Comparison of ENCODE assay signal across 15 cellular contexts in genomic region chr9:137174722-137175293, GRCh38. TPM values are rescaled to one million over a fixed set of nuclear protein-coding genes. Genes with fewer than 3 reads are reported as not detected.
A peak's percentile ranks its signal among the peaks of the same experiment; 100 is the strongest.
DNase-seq lines count a peak whose midpoint lies in the region; ATAC-seq and TF ChIP-seq lines count a peak whose summit lies in the region.
"Had no signal": no experiment of that assay in that cellular context is flagged by ENCODE, and none has a peak within 500 bp of the region (broad histone marks: within the 10 kb centered on the region; RNA-seq: fewer than 3 reads in every experiment).

No MANE protein-coding gene starts in this region.

- dilution Hi-C loops in IMR-90 (cut with HindIII; ENCODE audit: low sequenced_read_pairs, unreplicated experiment), result no loop called here

- no peak overlapping the region for H2BK120ac ChIP-seq in IMR-90 (ENCODE audit: low read depth, low read length)

- no peak overlapping the region for H2BK5ac ChIP-seq in IMR-90 (ENCODE audit: low read depth, low read length, poor library complexity, severe bottlenecking)

- POLR2A ChIA-PET in IMR-90 (lab: Charles Lee; ENCODE audit: unreplicated experiment), result no interaction called here

- no peak for TF ChIP-seq POLR2A in IMR-90 (IDR thresholded peaks at IDR 0.05; ENCODE audit: low read depth, low read length)

- H2BK15ac ChIP-seq in IMR-90 (ENCODE audit: low read depth, low read length), result no peak overlapping the region

- H2AFZ ChIP-seq in IMR-90 (replicated peaks; ENCODE audit: low read length, poor library complexity), result no peak overlapping the region

- H3K9ac ChIP-seq in IMR-90 (ENCODE audit: low read depth, low read length), result no peak overlapping the region

- no peak overlapping the region for H3K18ac ChIP-seq in IMR-90 (ENCODE audit: low read depth, low read length)

- TF ChIP-seq RAD21 in IMR-90 (IDR thresholded peaks at IDR 0.05; ENCODE audit: low read length), result no peak

- H3K27ac ChIP-seq in IMR-90 (ENCODE audit: insufficient read depth, low read length), result no peak overlapping the region

- H3K14ac ChIP-seq in IMR-90 (replicated peaks; ENCODE audit: low read depth, low read length), result no peak overlapping the region

- in situ Hi-C loops in IMR-90 (cut with MboI; ENCODE audit: low sequenced_read_pairs), result no loop called here

- no peak for TF ChIP-seq CTCF in IMR-90 (conservative IDR thresholded peaks at IDR 0.05; ENCODE audit: low read depth, low read length)

- peaks cover 3% of the 10 kb centered on the region for H3K36me3 Mint-ChIP-seq in activated T-cell treated with anti-CD3 and anti-CD28 coated beads, Interleukin-2, amount 50 U/mL, for 4 hours (ENCODE audit: insufficient read depth)

- no peaks in the 10 kb centered on the region; the same call in 1 of the 2 replicates for H3K4me1 ChIP-seq in IMR-90 (ENCODE audit: control insufficient read depth, insufficient read depth, low read length)

- no peaks in the 10 kb centered on the region; the same call in 1 of the 2 replicates for H4K20me1 ChIP-seq in IMR-90 (ENCODE audit: insufficient read depth, low read length)

- H3K23ac ChIP-seq in IMR-90 (ENCODE audit: low read depth, low read length), result no peak overlapping the region

- peaks cover 16% of the 10 kb centered on the region for H3K27me3 Mint-ChIP-seq in activated T-cell treated with anti-CD3 and anti-CD28 coated beads, Interleukin-2, amount 50 U/mL, for 4 hours (ENCODE audit: low read depth)

- H3K4ac ChIP-seq in IMR-90 (ENCODE audit: low read depth, low read length), result no peak overlapping the region

- H3K4me1 Mint-ChIP-seq in activated T-cell treated with anti-CD3 and anti-CD28 coated beads, Interleukin-2, amount 50 U/mL, for 4 hours (ENCODE audit: low read depth), result no peaks in the 10 kb centered on the region

- peaks cover 20% of the 10 kb centered on the region for H3K36me3 ChIP-seq in IMR-90 (ENCODE audit: control insufficient read depth, insufficient read depth, low read length)

- BruUV-seq in IMR-90 (replicated peaks; lab: Mats Ljungman, UMichigan), result no TSS peak

- peaks cover 25% of the 10 kb centered on the region; the same call in 1 of the 2 replicates for H3K27me3 ChIP-seq in IMR-90 (ENCODE audit: control insufficient read depth, insufficient read depth, low read length)

- H4K5ac ChIP-seq in IMR-90 (ENCODE audit: low read depth, low read length), result no peak overlapping the region

- no peak overlapping the region for H2AK5ac ChIP-seq in IMR-90 (ENCODE audit: low read depth, low read length)

- no peaks in the 10 kb centered on the region for H3K9me3 ChIP-seq in IMR-90 (ENCODE audit: control insufficient read depth, insufficient read depth, low read length)

- no peaks in the 10 kb centered on the region for H3K9me3 Mint-ChIP-seq in activated T-cell treated with anti-CD3 and anti-CD28 coated beads, Interleukin-2, amount 50 U/mL, for 4 hours

- 0 out of 2 replicates have a peak, but pooled peaks cover 2% of the 10 kb centered on the region for H3K9me1 ChIP-seq in IMR-90 (ENCODE audit: insufficient read depth, low read length)

- H3K4me3 Mint-ChIP-seq in activated T-cell treated with anti-CD3 and anti-CD28 coated beads, Interleukin-2, amount 50 U/mL, for 4 hours, result no peak overlapping the region

- intact Hi-C loops in IMR-90 (cut with micrococcal nuclease), result no loop called here

- no peak overlapping the region for H3K4me2 ChIP-seq in IMR-90 (ENCODE audit: low read depth, low read length)

- no peak overlapping the region for H3K56ac ChIP-seq in IMR-90 (ENCODE audit: extremely low read depth, insufficient read depth, low read length)

- no peak overlapping the region for H4K8ac ChIP-seq in IMR-90 (ENCODE audit: low read depth in 2 of 2, low read length in 2 of 2)

- CTCF ChIA-PET in IMR-90 (lab: Yijun Ruan, JAX), result no interaction called here

- peak overlapping the region; percentile 72 for H2AK9ac ChIP-seq in IMR-90 (replicated peaks; ENCODE audit: low read depth, low read length, poor library complexity)

- H3K79me1 ChIP-seq in IMR-90 (ENCODE audit: low read depth in 1 of 2, low read length in 2 of 2), result no peaks in the 10 kb centered on the region

- H2BK20ac ChIP-seq in IMR-90 (ENCODE audit: low read depth, low read length), result no peak overlapping the region

- peak in 1 of 2 donors; percentile 24 for ATAC-seq in activated T-cell treated with anti-CD3 and anti-CD28 coated beads, Interleukin-2, amount 50 U/mL, for 4 hours
- no peak for ATAC-seq in IMR-90 (ENCODE audit: low read depth)
- no peak for ATAC-seq in GM19455 (IDR thresholded peaks at IDR 0.05; ENCODE audit: unreplicated experiment)
- ATAC-seq: HepG2 had no signal

- no peak overlapping the region for H4K91ac ChIP-seq in IMR-90 (ENCODE audit: insufficient read depth, low read depth, low read length)

- 69% methylated on average over 18 of the region's 34 CpGs; no CpG with 5 or more reads in 1 of the 2 experiments for WGBS in IMR-90 (ENCODE audit: extremely low coverage in 2 of 2, insufficient read length in 1 of 2), 2 experiments

- DNase-seq in activated T-cell treated with anti-CD3 and anti-CD28 coated beads, Interleukin-2, amount 50 U/mL, for 4 hours, result peak; percentile 18
- DNase-seq in activated T-cell treated with anti-CD3 and anti-CD28 coated beads, Interleukin-2, amount 50 U/mL, for 1 hour, result no peak
- no peak for DNase-seq in IMR-90
- peak; percentile 76 for DNase-seq in cerebellum (ENCODE audit: low spot score)
- DNase-seq in stimulated activated naive CD4-positive, alpha-beta T cell treated with Interleukin-2 at 50 U/mL for 16 hours (lab: John Stamatoyannopoulos, UW), result peak; percentile 4
- no peak for DNase-seq in pons (ENCODE audit: low spot score)
- no peak for DNase-seq in NCI-H2227 treated with DMSO at 0.1 percent for 48 hours (lab: John Stamatoyannopoulos, UW)
- DNase-seq: effector CD4-positive, alpha-beta T cell; NCI-H1048; NCI-H524 treated with DMSO at 0.1 percent for 48 hours; T1000 had no signal

- H3K4me3 ChIP-seq in IMR-90 (ENCODE audit: insufficient read depth, low read depth, low read length), result no peak overlapping the region

TF ChIP-seq in IMR-90, 13 proteins besides CTCF, POLR2A, EP300 and RAD21:
- no peak for TF ChIP-seq MAZ (IDR thresholded peaks at IDR 0.05; ENCODE audit: borderline replicate concordance, low read depth, low read length)
- no peak for TF ChIP-seq FOS (IDR thresholded peaks at IDR 0.05; ENCODE audit: low read depth, low read length)
- TF ChIP-seq RCOR1 (IDR thresholded peaks at IDR 0.05; ENCODE audit: insufficient replicate concordance, low read length), result no peak
- no peak for TF ChIP-seq MXI1 (IDR thresholded peaks at IDR 0.05; ENCODE audit: borderline replicate concordance, low read depth, low read length)
- no peak for TF ChIP-seq MAFK (IDR thresholded peaks at IDR 0.05; ENCODE audit: low read depth, low read length)
- TF ChIP-seq BHLHE40 (IDR thresholded peaks at IDR 0.05; ENCODE audit: low read depth, low read length), result no peak

RNA-seq across cellular contexts. Expression of gene TMEM210, which starts 3.0 kb away (rescaled TPM):
- not detected for total RNA-seq in activated T-cell treated with anti-CD3 and anti-CD28 coated beads, Interleukin-2, amount 50 U/mL, for 4 hours
- total RNA-seq in IMR-90 (2012; rRNA removed), result not detected in 2 replicates
- not detected in 2 replicates for polyA plus RNA-seq in IMR-90 (2012; rRNA removed)
- polyA plus RNA-seq in IMR-90 (2012; cell fraction: cytosol; rRNA removed), result not detected in 2 replicates
- polyA plus RNA-seq in IMR-90 (2012; cell fraction: nucleus; rRNA removed; ENCODE audit: low replicate concordance), result not detected in 2 replicates
- total RNA-seq in cerebellum, result not detected
- total RNA-seq: HepG2, mesenteric fat pad, Right ventricle myocardium inferior had no signal
- polyA plus RNA-seq: HepG2 had no signal

RNA-seq across cellular contexts. Expression of gene LRRC26, which starts 5.0 kb away (rescaled TPM):
- total RNA-seq in activated T-cell treated with anti-CD3 and anti-CD28 coated beads, Interleukin-2, amount 50 U/mL, for 4 hours, result under 1 TPM in 1 of 3 donors, not detected in 2; 0.18 TPM
- not detected in 2 replicates for total RNA-seq in IMR-90 (2012; rRNA removed)
- not detected in 2 replicates for polyA plus RNA-seq in IMR-90 (2012; rRNA removed)
- not detected in 2 replicates for polyA plus RNA-seq in IMR-90 (2012; cell fraction: cytosol; rRNA removed)
- polyA plus RNA-seq in IMR-90 (2012; cell fraction: nucleus; rRNA removed; ENCODE audit: low replicate concordance), result not detected in 2 replicates
- 0.91 TPM for total RNA-seq in cerebellum
- total RNA-seq: HepG2, mesenteric fat pad, Right ventricle myocardium inferior had no signal
- polyA plus RNA-seq: HepG2 had no signal

RNA-seq across cellular contexts. Expression of gene ANAPC2, which starts 13.6 kb away (rescaled TPM):
- total RNA-seq in activated T-cell treated with anti-CD3 and anti-CD28 coated beads, Interleukin-2, amount 50 U/mL, for 4 hours, result 10 to 100 TPM; 71.9 to 86.3 (median 73.3) TPM
- total RNA-seq in IMR-90 (2012; rRNA removed) (9.3 and 9.4 TPM in 2 replicates), cerebellum (22.0 TPM)
- 29.5 and 34.3 TPM in 2 replicates for polyA plus RNA-seq in IMR-90 (2012; rRNA removed)
- 18.0 and 23.4 TPM in 2 replicates for polyA plus RNA-seq in IMR-90 (2012; cell fraction: cytosol; rRNA removed)
- 171 and 370 TPM in 2 replicates for polyA plus RNA-seq in IMR-90 (2012; cell fraction: nucleus; rRNA removed; ENCODE audit: low replicate concordance)

RNA-seq across cellular contexts. Expression of gene SSNA1, which starts 13.7 kb away (rescaled TPM):
- 100 to 1,000 TPM; 144 to 156 (median 150) TPM for total RNA-seq in activated T-cell treated with anti-CD3 and anti-CD28 coated beads, Interleukin-2, amount 50 U/mL, for 4 hours
- total RNA-seq in IMR-90 (2012; rRNA removed) (55.7 and 63.9 TPM in 2 replicates), cerebellum (16.4 TPM)
- 86.7 and 107 TPM in 2 replicates for polyA plus RNA-seq in IMR-90 (2012; rRNA removed)
- 102 and 149 TPM in 2 replicates for polyA plus RNA-seq in IMR-90 (2012; cell fraction: cytosol; rRNA removed)
- 40.6 and 69.4 TPM in 2 replicates for polyA plus RNA-seq in IMR-90 (2012; cell fraction: nucleus; rRNA removed; ENCODE audit: low replicate concordance)

RNA-seq across cellular contexts. Expression of gene TPRN, which starts 25.7 kb away (rescaled TPM):
- 10 to 100 TPM; 15.4 to 15.6 (median 15.5) TPM for total RNA-seq in activated T-cell treated with anti-CD3 and anti-CD28 coated beads, Interleukin-2, amount 50 U/mL, for 4 hours
- total RNA-seq in IMR-90 (2012; rRNA removed) (1.7 and 1.8 TPM in 2 replicates), cerebellum (7.3 TPM)
- 5.3 and 7.1 TPM in 2 replicates for polyA plus RNA-seq in IMR-90 (2012; rRNA removed)
- 5.4 and 5.8 TPM in 2 replicates for polyA plus RNA-seq in IMR-90 (2012; cell fraction: cytosol; rRNA removed)
- 6.4 and 17.7 TPM in 2 replicates for polyA plus RNA-seq in IMR-90 (2012; cell fraction: nucleus; rRNA removed; ENCODE audit: low replicate concordance)

Comparison
In these comparisons a context has a peak if more than half of its experiments do, and no peak if none do; other contexts are left out.
1. DNase-seq: peak in activated T-cell treated with anti-CD3 and anti-CD28 coated beads, Interleukin-2, amount 50 U/mL, for 4 hours (single experiment), cerebellum (single experiment) and stimulated activated naive CD4-positive, alpha-beta T cell treated with Interleukin-2 at 50 U/mL for 16 hours (single experiment); none in activated T-cell treated with anti-CD3 and anti-CD28 coated beads, Interleukin-2, amount 50 U/mL, for 1 hour (single experiment), IMR-90 (single experiment), pons (single experiment) and NCI-H2227 treated with DMSO at 0.1 percent for 48 hours (single experiment).